1 cellular context compared by ENCODE assay signal in genomic region chr10:87734987-87735827, GRCh38.
A peak's percentile ranks its signal among the peaks of the same experiment; 100 is the strongest.
TF ChIP-seq lines count a peak whose summit lies in the region.

No MANE protein-coding gene starts in this region.

TF ChIP-seq in HEK293, 187 proteins besides CTCF, POLR2A, EP300 and RAD21 (continued from another document and continues in another):
- TF ChIP-seq ZNF514 (tag by site-specific recombination; IDR thresholded peaks at IDR 0.05) (no peak), KLF16 (tag by site-specific recombination; IDR thresholded peaks at IDR 0.05) (no peak), EGR2 (tag by site-specific recombination; IDR thresholded peaks at IDR 0.05; ENCODE audit: low read depth) (no peak), ZNF785 (tag by site-specific recombination; IDR thresholded peaks at IDR 0.05) (no peak), ZNF449 (tag by site-specific recombination; IDR thresholded peaks at IDR 0.05) (no peak), ZNF24 (tag by site-specific recombination; IDR thresholded peaks at IDR 0.05) (no peak), ZNF280C (tag by site-specific recombination; IDR thresholded peaks at IDR 0.05) (no peak), ZBTB17 (tag by site-specific recombination; IDR thresholded peaks at IDR 0.05) (peak; percentile 53; the same call in 1 of the 2 replicates), ZNF561 (tag by site-specific recombination; IDR thresholded peaks at IDR 0.05; ENCODE audit: borderline replicate concordance) (peak; percentile 79), PRDM6 (tag by site-specific recombination; IDR thresholded peaks at IDR 0.05) (no peak), MEIS1 (CRISPR knock-in tag; IDR thresholded peaks at IDR 0.05; ENCODE audit: borderline replicate concordance) (no peak), GLIS1 (tag by site-specific recombination; IDR thresholded peaks at IDR 0.05) (peak; percentile 65), ZNF2 (tag by site-specific recombination; IDR thresholded peaks at IDR 0.05) (0 out of 2 replicates have a peak, but pooled peaks have one; percentile 25), ZNF10 (tag by site-specific recombination; IDR thresholded peaks at IDR 0.05) (no peak), ZBTB10 (tag by site-specific recombination; IDR thresholded peaks at IDR 0.05) (no peak), ZNF18 (tag by site-specific recombination; IDR thresholded peaks at IDR 0.05) (no peak), ZNF16 (tag by site-specific recombination; IDR thresholded peaks at IDR 0.05; ENCODE audit: low read depth) (no peak), ZNF26 (tag by site-specific recombination; IDR thresholded peaks at IDR 0.05) (no peak), ZSCAN16 (tag by site-specific recombination; IDR thresholded peaks at IDR 0.05) (no peak), ZNF585B (tag by site-specific recombination; IDR thresholded peaks at IDR 0.05) (no peak), ZNF701 (tag by site-specific recombination; IDR thresholded peaks at IDR 0.05) (no peak), ZNF645 (tag by site-specific recombination; IDR thresholded peaks at IDR 0.05) (no peak), ZBTB44 (tag by site-specific recombination; IDR thresholded peaks at IDR 0.05) (0 out of 2 replicates have a peak, but pooled peaks have one; percentile 10), MYNN (tag by site-specific recombination; IDR thresholded peaks at IDR 0.05; ENCODE audit: borderline replicate concordance) (no peak), ZXDB (tag by site-specific recombination; IDR thresholded peaks at IDR 0.05) (0 out of 2 replicates have a peak, but pooled peaks have one; percentile 31), SCRT1 (tag by site-specific recombination; IDR thresholded peaks at IDR 0.05; ENCODE audit: borderline replicate concordance) (no peak), ZBTB49 (tag by site-specific recombination; IDR thresholded peaks at IDR 0.05; ENCODE audit: low read depth) (no peak), PRDM2 (tag by site-specific recombination; IDR thresholded peaks at IDR 0.05; ENCODE audit: borderline replicate concordance) (no peak)
